14 cellular contexts compared by ENCODE assay signal in the genomic region with DNA sequence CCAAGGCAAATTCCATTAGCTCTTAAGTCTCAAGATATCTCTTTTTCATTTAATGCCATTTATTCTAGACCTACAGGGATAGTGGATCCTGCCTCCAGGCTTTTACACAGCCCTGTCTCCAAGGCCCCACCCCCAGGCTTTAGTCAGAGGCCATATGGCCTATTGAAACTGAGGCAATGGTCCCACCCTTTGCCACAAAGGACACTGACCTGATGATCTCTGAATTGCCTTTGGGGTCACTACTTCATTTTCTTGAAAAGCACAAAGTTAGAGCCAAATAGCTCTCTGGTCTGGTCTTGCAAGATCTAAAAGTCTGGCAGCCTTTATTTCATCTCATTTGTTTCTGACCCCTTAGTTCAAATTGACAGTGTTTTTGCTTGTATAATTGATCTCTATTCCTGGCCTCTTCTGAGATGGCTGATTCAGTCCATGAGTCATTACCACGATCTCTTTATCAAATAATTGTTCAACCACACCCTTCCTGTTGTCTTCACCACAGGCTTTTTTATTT.
A peak's percentile ranks its signal among the peaks of the same experiment; 100 is the strongest.
DNase-seq lines count a peak whose midpoint lies in the region; ATAC-seq and TF ChIP-seq lines count a peak whose summit lies in the region.
"Had no signal": no experiment of that assay in that cellular context is flagged by ENCODE, and none has a peak within 500 bp of the region (broad histone marks: within the 10 kb centered on the region; RNA-seq: fewer than 3 reads in every experiment).

No MANE protein-coding gene starts in this region.

- BruUV-seq in IMR-90 (replicated peaks; lab: Mats Ljungman, UMichigan) = no TSS peak

- H2BK5ac ChIP-seq in IMR-90 (ENCODE audit: low read depth, low read length, poor library complexity, severe bottlenecking) = no peak overlapping the region

- peaks cover 1% of the 10 kb centered on the region for H3K27me3 Mint-ChIP-seq in activated naive CD8-positive, alpha-beta T cell treated with anti-CD3 and anti-CD28 coated beads, Interleukin-2, amount 50 U/mL, for 24 hours

- H2BK20ac ChIP-seq in IMR-90 (ENCODE audit: low read depth, low read length) = no peak overlapping the region

- H3K79me1 ChIP-seq in IMR-90 (ENCODE audit: low read depth in 1 of 2, low read length in 2 of 2) = no peaks in the 10 kb centered on the region

- no peak overlapping the region for H4K8ac ChIP-seq in IMR-90 (ENCODE audit: low read depth in 2 of 2, low read length in 2 of 2)

- no peak overlapping the region for H3K18ac ChIP-seq in IMR-90 (ENCODE audit: low read depth, low read length)

- H2BK15ac ChIP-seq in IMR-90 (ENCODE audit: low read depth, low read length) = no peak overlapping the region

- no peak for TF ChIP-seq RAD21 in IMR-90 (IDR thresholded peaks at IDR 0.05; ENCODE audit: low read length)

- H3K36me3 ChIP-seq in BE2C (no peaks in the 10 kb centered on the region; the same call in 1 of the 2 replicates), IMR-90 (ENCODE audit: control insufficient read depth, insufficient read depth, low read length) (no peaks in the 10 kb centered on the region)
- H3K36me3 ChIP-seq: sigmoid colon had no signal

- H3K4ac ChIP-seq in IMR-90 (ENCODE audit: low read depth, low read length) = peak overlapping the region; percentile 34; the same call in 1 of the 2 replicates

- H3K9ac ChIP-seq in IMR-90 (ENCODE audit: low read depth, low read length) = no peak overlapping the region

- DNase-seq in BE2C (peak; percentile 26), IMR-90 (peak; percentile 62), astrocyte of the hippocampus (ENCODE audit: low read depth, low spot score) (peak; percentile 54), left lobe of liver (ENCODE audit: low spot score) (no peak), NOMO-1 treated with dmso at 0.1 percent for 144 hours (lab: John Stamatoyannopoulos, UW; ENCODE audit: unreplicated experiment) (no peak)
- DNase-seq in activated naive CD8-positive, alpha-beta T cell treated with anti-CD3 and anti-CD28 coated beads, Interleukin-2, amount 50 U/mL, for 24 hours = no peak
- DNase-seq: GF-D8, naive B cell, NCI-H2107, sigmoid colon, T-helper 17 cell had no signal

- POLR2A ChIA-PET in IMR-90 (lab: Charles Lee; ENCODE audit: unreplicated experiment) = no interaction called here

- no peaks in the 10 kb centered on the region for H4K20me1 ChIP-seq in IMR-90 (ENCODE audit: insufficient read depth, low read length)

- no CpG with 5 or more reads among the region's 1 CpG for WGBS in IMR-90 (ENCODE audit: extremely low coverage in 2 of 2, insufficient read length in 1 of 2), 2 experiments

- H3K4me1 Mint-ChIP-seq in activated naive CD8-positive, alpha-beta T cell treated with anti-CD3 and anti-CD28 coated beads, Interleukin-2, amount 50 U/mL, for 24 hours = peaks cover 4% of the 10 kb centered on the region
- H3K4me1 Mint-ChIP-seq: activated naive CD4-positive, alpha-beta T cell treated with anti-CD3 and anti-CD28 coated beads, Interleukin-2, amount 50 U/mL, for 24 hours; naive B cell; T-helper 17 cell had no signal

- TF ChIP-seq CTCF in BE2C (IDR thresholded peaks at IDR 0.05; ENCODE audit: low read depth, low read length) = no peak
- TF ChIP-seq CTCF in IMR-90 (conservative IDR thresholded peaks at IDR 0.05; ENCODE audit: low read depth, low read length) = no peak

- no peak overlapping the region for H3K14ac ChIP-seq in IMR-90 (replicated peaks; ENCODE audit: low read depth, low read length)

- H3K27ac ChIP-seq in IMR-90 (ENCODE audit: insufficient read depth, low read length) = no peak overlapping the region
- H3K27ac ChIP-seq: sigmoid colon had no signal

- no peak overlapping the region for H3K27ac Mint-ChIP-seq in activated naive CD8-positive, alpha-beta T cell treated with anti-CD3 and anti-CD28 coated beads, Interleukin-2, amount 50 U/mL, for 24 hours
- H3K27ac Mint-ChIP-seq: activated naive CD4-positive, alpha-beta T cell treated with anti-CD3 and anti-CD28 coated beads, Interleukin-2, amount 50 U/mL, for 24 hours; T-helper 17 cell had no signal

- dilution Hi-C loops in IMR-90 (cut with HindIII; ENCODE audit: low sequenced_read_pairs, unreplicated experiment) = no loop called here

- intact Hi-C loops in IMR-90 (cut with micrococcal nuclease) = no loop called here

- H3K9me3 ChIP-seq in BE2C = no peaks in the 10 kb centered on the region
- no peaks in the 10 kb centered on the region for H3K9me3 ChIP-seq in IMR-90 (ENCODE audit: control insufficient read depth, insufficient read depth, low read length)
- H3K9me3 ChIP-seq: sigmoid colon had no signal

- H2AFZ ChIP-seq in IMR-90 (replicated peaks; ENCODE audit: low read length, poor library complexity) = no peak overlapping the region

- H3K9me3 Mint-ChIP-seq in activated naive CD8-positive, alpha-beta T cell treated with anti-CD3 and anti-CD28 coated beads, Interleukin-2, amount 50 U/mL, for 24 hours = no peaks in the 10 kb centered on the region

- H2AK5ac ChIP-seq in IMR-90 (ENCODE audit: low read depth, low read length) = no peak overlapping the region

- no peaks in the 10 kb centered on the region for H3K9me1 ChIP-seq in IMR-90 (ENCODE audit: insufficient read depth, low read length)

- H3K4me1 ChIP-seq in BE2C (peaks cover 23% of the 10 kb centered on the region), IMR-90 (ENCODE audit: control insufficient read depth, insufficient read depth, low read length) (peaks cover 4% of the 10 kb centered on the region; the same call in 1 of the 2 replicates)
- H3K4me1 ChIP-seq: sigmoid colon had no signal

- TF ChIP-seq POLR2A in IMR-90 (IDR thresholded peaks at IDR 0.05; ENCODE audit: low read depth, low read length) = no peak

- CTCF ChIA-PET in IMR-90 (lab: Yijun Ruan, JAX) = no interaction called here

- no peak overlapping the region for H3K4me3 Mint-ChIP-seq in activated naive CD8-positive, alpha-beta T cell treated with anti-CD3 and anti-CD28 coated beads, Interleukin-2, amount 50 U/mL, for 24 hours
- H3K4me3 Mint-ChIP-seq: activated naive CD4-positive, alpha-beta T cell treated with anti-CD3 and anti-CD28 coated beads, Interleukin-2, amount 50 U/mL, for 24 hours; naive B cell; T-helper 17 cell had no signal

- H3K56ac ChIP-seq in IMR-90 (ENCODE audit: extremely low read depth, insufficient read depth, low read length) = no peak overlapping the region

- H3K27me3 ChIP-seq in BE2C = no peaks in the 10 kb centered on the region
- H3K27me3 ChIP-seq in IMR-90 (ENCODE audit: control insufficient read depth, insufficient read depth, low read length) = no peaks in the 10 kb centered on the region
- H3K27me3 ChIP-seq: sigmoid colon had no signal

- no peak overlapping the region for H4K91ac ChIP-seq in IMR-90 (ENCODE audit: insufficient read depth, low read depth, low read length)

- H2AK9ac ChIP-seq in IMR-90 (replicated peaks; ENCODE audit: low read depth, low read length, poor library complexity) = no peak overlapping the region

- H3K4me3 ChIP-seq in BE2C (ENCODE audit: low read depth, low read length) = no peak overlapping the region
- H3K4me3 ChIP-seq in IMR-90 (ENCODE audit: insufficient read depth, low read depth, low read length) = no peak overlapping the region
- H3K4me3 ChIP-seq: sigmoid colon had no signal

- H3K23ac ChIP-seq in IMR-90 (ENCODE audit: low read depth, low read length) = no peak overlapping the region

- no peak overlapping the region for H4K5ac ChIP-seq in IMR-90 (ENCODE audit: low read depth, low read length)

- in situ Hi-C loops in IMR-90 (cut with MboI; ENCODE audit: low sequenced_read_pairs) = no loop called here

- 0 out of 2 replicates have a peak overlapping the region, but pooled peaks have one; percentile 17 for H2BK120ac ChIP-seq in IMR-90 (ENCODE audit: low read depth, low read length)

- H3K36me3 Mint-ChIP-seq in activated naive CD8-positive, alpha-beta T cell treated with anti-CD3 and anti-CD28 coated beads, Interleukin-2, amount 50 U/mL, for 24 hours (ENCODE audit: low read depth) = no peaks in the 10 kb centered on the region
- H3K36me3 Mint-ChIP-seq: activated naive CD4-positive, alpha-beta T cell treated with anti-CD3 and anti-CD28 coated beads, Interleukin-2, amount 50 U/mL, for 24 hours; naive B cell had no signal

- H3K4me2 ChIP-seq in IMR-90 (ENCODE audit: low read depth, low read length) = no peak overlapping the region; the same call in 1 of the 2 replicates

- ATAC-seq in IMR-90 (ENCODE audit: low read depth) (peak; percentile 64), left lobe of liver (peak; percentile 69), HG02970 (IDR thresholded peaks at IDR 0.05; ENCODE audit: low FRiP score, unreplicated experiment) (no peak), HG02938 (IDR thresholded peaks at IDR 0.05; ENCODE audit: unreplicated experiment) (no peak)
- ATAC-seq in activated naive CD8-positive, alpha-beta T cell treated with anti-CD3 and anti-CD28 coated beads, Interleukin-2, amount 50 U/mL, for 24 hours = no peak
- ATAC-seq: T-helper 17 cell had no signal

TF ChIP-seq in IMR-90, 13 proteins besides CTCF, POLR2A, EP300 and RAD21:
- 0 out of 2 replicates have a peak, but pooled peaks have one; percentile 13 for TF ChIP-seq FOS (IDR thresholded peaks at IDR 0.05; ENCODE audit: low read depth, low read length)
- TF ChIP-seq BHLHE40 (IDR thresholded peaks at IDR 0.05; ENCODE audit: low read depth, low read length) = no peak

Comparison
In these comparisons a context has a peak if more than half of its experiments do, and no peak if none do; other contexts are left out.
1. DNase-seq: peak in BE2C (single experiment), IMR-90 (single experiment) and astrocyte of the hippocampus (single experiment); none in left lobe of liver (single experiment), NOMO-1 treated with dmso at 0.1 percent for 144 hours (single experiment) and activated naive CD8-positive, alpha-beta T cell treated with anti-CD3 and anti-CD28 coated beads, Interleukin-2, amount 50 U/mL, for 24 hours (single experiment).
2. ATAC-seq: peak in IMR-90 (single experiment) and left lobe of liver (single experiment); none in activated naive CD8-positive, alpha-beta T cell treated with anti-CD3 and anti-CD28 coated beads, Interleukin-2, amount 50 U/mL, for 24 hours (single experiment), HG02970 (single experiment) and HG02938 (single experiment).